Comparison of ENCODE assay signal across 1 cellular context in the genomic region with DNA sequence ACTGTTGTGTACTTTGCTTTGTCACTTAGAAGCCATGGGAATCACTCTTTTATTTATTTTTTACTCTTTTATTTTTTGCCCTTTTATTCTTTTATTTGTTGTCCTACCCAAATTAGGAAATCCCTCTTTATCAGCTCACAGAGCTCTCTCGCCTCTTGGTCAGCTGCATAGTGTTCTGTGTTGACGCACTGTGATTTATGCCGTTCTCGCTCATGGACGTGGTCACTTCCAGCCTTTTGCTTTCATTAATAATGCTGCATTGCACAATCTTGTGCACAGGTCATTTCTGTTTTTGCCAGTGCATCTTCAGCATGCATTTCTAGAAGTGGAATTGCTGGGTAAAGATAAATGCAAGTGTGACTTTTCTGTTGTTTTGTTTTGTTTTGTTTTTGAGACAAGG.
TF ChIP-seq lines count a peak whose summit lies in the region.

No MANE protein-coding gene starts in this region.

TF ChIP-seq in K562, 482 proteins besides CTCF, POLR2A, EP300 and RAD21:
- TF ChIP-seq, protein P1, sequence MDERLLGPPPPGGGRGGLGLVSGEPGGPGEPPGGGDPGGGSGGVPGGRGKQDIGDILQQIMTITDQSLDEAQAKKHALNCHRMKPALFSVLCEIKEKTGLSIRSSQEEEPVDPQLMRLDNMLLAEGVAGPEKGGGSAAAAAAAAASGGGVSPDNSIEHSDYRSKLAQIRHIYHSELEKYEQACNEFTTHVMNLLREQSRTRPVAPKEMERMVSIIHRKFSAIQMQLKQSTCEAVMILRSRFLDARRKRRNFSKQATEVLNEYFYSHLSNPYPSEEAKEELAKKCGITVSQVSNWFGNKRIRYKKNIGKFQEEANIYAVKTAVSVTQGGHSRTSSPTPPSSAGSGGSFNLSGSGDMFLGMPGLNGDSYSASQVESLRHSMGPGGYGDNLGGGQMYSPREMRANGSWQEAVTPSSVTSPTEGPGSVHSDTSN (CRISPR knock-in tag; IDR thresholded peaks at IDR 0.05; ENCODE audit: low read depth), result no peak
- TF ChIP-seq, protein P1 (tag; conservative IDR thresholded peaks at IDR 0.05; ENCODE audit: low read depth), result peak; percentile 96
- TF ChIP-seq TEAD2 (tag; IDR thresholded peaks at IDR 0.05) (no peak), ZMIZ1 (IDR thresholded peaks at IDR 0.05; ENCODE audit: low read depth in 2 of 2, low read length in 2 of 2) (no peak), MAFG (tag; conservative IDR thresholded peaks at IDR 0.05) (0 out of 2 replicates have a peak, but pooled peaks have one; percentile 16), NEUROD1 (IDR thresholded peaks at IDR 0.05; ENCODE audit: borderline replicate concordance, low read depth, low read length, partially characterized antibody) (no peak), CEBPG (CRISPR knock-in tag; IDR thresholded peaks at IDR 0.05) (peak; percentile 49; the same call in 1 of the 2 replicates), CEBPG (tag; conservative IDR thresholded peaks at IDR 0.05 in 1 of 2, IDR thresholded peaks at IDR 0.05 in 1 of 2) (peak; percentile 81 to 96), CEBPZ (IDR thresholded peaks at IDR 0.05; ENCODE audit: borderline replicate concordance, low read depth, low read length) (no peak), C11orf30 (IDR thresholded peaks at IDR 0.05; ENCODE audit: low read depth) (peak; percentile 58), MEIS2 (IDR thresholded peaks at IDR 0.05; ENCODE audit: partially characterized antibody) (peak; percentile 91), FOXA3 (CRISPR knock-in tag; conservative IDR thresholded peaks at IDR 0.05 in 1 of 2, IDR thresholded peaks at IDR 0.05 in 1 of 2) (peak in 1 of 2 experiments; percentile 44; a peak in 1 of 4 replicates), ZNF316 (IDR thresholded peaks at IDR 0.05) (peak; percentile 33; the same call in 1 of the 2 replicates), ZBED1 (IDR thresholded peaks at IDR 0.05) (no peak), CEBPB (tag; IDR thresholded peaks at IDR 0.05) (peak; percentile 94), RCOR1 (IDR thresholded peaks at IDR 0.05; ENCODE audit: borderline replicate concordance in 1 of 2, low read depth in 2 of 2, low read length in 2 of 2) (peak in 1 of 2 experiments; percentile 28; a peak in 1 of 4 replicates), SMARCE1 (IDR thresholded peaks at IDR 0.05) (no peak)
- TF ChIP-seq, protein P2, sequence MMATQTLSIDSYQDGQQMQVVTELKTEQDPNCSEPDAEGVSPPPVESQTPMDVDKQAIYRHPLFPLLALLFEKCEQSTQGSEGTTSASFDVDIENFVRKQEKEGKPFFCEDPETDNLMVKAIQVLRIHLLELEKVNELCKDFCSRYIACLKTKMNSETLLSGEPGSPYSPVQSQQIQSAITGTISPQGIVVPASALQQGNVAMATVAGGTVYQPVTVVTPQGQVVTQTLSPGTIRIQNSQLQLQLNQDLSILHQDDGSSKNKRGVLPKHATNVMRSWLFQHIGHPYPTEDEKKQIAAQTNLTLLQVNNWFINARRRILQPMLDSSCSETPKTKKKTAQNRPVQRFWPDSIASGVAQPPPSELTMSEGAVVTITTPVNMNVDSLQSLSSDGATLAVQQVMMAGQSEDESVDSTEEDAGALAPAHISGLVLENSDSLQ (IDR thresholded peaks at IDR 0.05), result peak; percentile 71
- TF ChIP-seq, protein P3, sequence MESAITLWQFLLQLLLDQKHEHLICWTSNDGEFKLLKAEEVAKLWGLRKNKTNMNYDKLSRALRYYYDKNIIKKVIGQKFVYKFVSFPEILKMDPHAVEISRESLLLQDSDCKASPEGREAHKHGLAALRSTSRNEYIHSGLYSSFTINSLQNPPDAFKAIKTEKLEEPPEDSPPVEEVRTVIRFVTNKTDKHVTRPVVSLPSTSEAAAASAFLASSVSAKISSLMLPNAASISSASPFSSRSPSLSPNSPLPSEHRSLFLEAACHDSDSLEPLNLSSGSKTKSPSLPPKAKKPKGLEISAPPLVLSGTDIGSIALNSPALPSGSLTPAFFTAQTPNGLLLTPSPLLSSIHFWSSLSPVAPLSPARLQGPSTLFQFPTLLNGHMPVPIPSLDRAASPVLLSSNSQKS (CRISPR knock-in tag; IDR thresholded peaks at IDR 0.05), result no peak
